In the genomic region with DNA sequence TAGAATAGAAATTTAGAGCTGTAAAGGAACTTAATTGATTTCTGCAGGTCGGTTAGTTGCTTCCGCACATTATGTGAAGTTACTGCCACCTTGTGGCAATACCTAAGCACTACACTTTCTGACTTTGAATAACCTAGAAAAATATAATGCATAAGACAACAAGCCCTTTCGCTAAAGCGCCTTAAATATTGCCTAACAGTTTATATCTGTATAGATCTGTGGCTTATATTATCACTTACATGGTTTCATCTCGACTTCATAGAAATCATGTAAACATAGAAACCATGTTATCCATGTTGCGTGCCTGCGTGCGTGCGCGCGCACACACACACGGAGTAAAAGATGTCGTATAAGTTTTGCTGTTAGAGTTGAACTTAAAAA, we compare ENCODE assay signal across 8 cellular contexts.
DNase-seq lines count a peak whose midpoint lies in the region; TF ChIP-seq lines count a peak whose summit lies in the region.

No MANE protein-coding gene starts in this region.

- H3K9me3 ChIP-seq in HUES6 (ENCODE audit: control insufficient read depth, insufficient read depth, low read depth, low read length): no peaks in the 10 kb centered on the region
- H3K9me3 ChIP-seq in iPS DF 6.9 (ENCODE audit: control insufficient read depth, insufficient read depth, low read length): no peaks in the 10 kb centered on the region

- peak in 4 of 6 experiments; percentile 5 to 77 (median 46) for DNase-seq in stimulated activated naive CD4-positive, alpha-beta T cell (lab: John Stamatoyannopoulos, UW)
- DNase-seq in stimulated activated naive CD4-positive, alpha-beta T cell treated with Interleukin-2 at 50 U/mL for 16 hours (lab: John Stamatoyannopoulos, UW): no peak
- DNase-seq in OCI-M1 (lab: John Stamatoyannopoulos, UW): peak; percentile 88
- DNase-seq in astrocyte of the spinal cord (ENCODE audit: low read depth, low spot score): peak; percentile 84
- no peak for DNase-seq in iPS DF 6.9 (ENCODE audit: low read depth, low spot score)
- peak; percentile 90 for DNase-seq in retina
- DNase-seq in 8988T: no peak

- H3K4me1 ChIP-seq in HUES6 (ENCODE audit: control insufficient read depth, insufficient read depth, low read length) (peaks cover 23% of the 10 kb centered on the region), iPS DF 6.9 (ENCODE audit: control insufficient read depth, insufficient read depth, low read length) (no peaks in the 10 kb centered on the region)

- WGBS in iPS DF 6.9 (ENCODE audit: insufficient coverage, insufficient read length): no CpG with 5 or more reads among the region's 13 CpGs

- H3K9ac ChIP-seq in HUES6 (ENCODE audit: low read length): peak overlapping the region; percentile 58

- H3K36me3 ChIP-seq in HUES6 (ENCODE audit: control insufficient read depth, insufficient read depth, low read length) (no peaks in the 10 kb centered on the region), iPS DF 6.9 (ENCODE audit: control insufficient read depth, insufficient read depth, low read length) (no peaks in the 10 kb centered on the region)

- H3K4me3 ChIP-seq in HUES6 (ENCODE audit: low read depth, low read length) (peak overlapping the region; percentile 69), astrocyte of the spinal cord (ENCODE audit: low read depth, low read length) (peak overlapping the region; percentile 58), iPS DF 6.9 (ENCODE audit: low read length) (peak overlapping the region; percentile 47; the same call in 1 of the 2 replicates)

- peak; percentile 73 for TF ChIP-seq CTCF in astrocyte of the spinal cord (IDR thresholded peaks at IDR 0.05; ENCODE audit: low read depth, low read length)

- no peak overlapping the region for H3K27ac ChIP-seq in HUES6 (ENCODE audit: low read depth, low read length)
- H3K27ac ChIP-seq in iPS DF 6.9 (ENCODE audit: low read length): no peak overlapping the region

- in situ Hi-C loops in astrocyte of the spinal cord (cut with HindIII; ENCODE audit: low sequenced_read_pairs): no loop called here

- H3K27me3 ChIP-seq in HUES6 (ENCODE audit: control insufficient read depth, insufficient read depth, low read length) (no peaks in the 10 kb centered on the region; the same call in 1 of the 2 replicates), iPS DF 6.9 (ENCODE audit: control insufficient read depth, insufficient read depth, low read length) (no peaks in the 10 kb centered on the region)

Comparison
In these comparisons a context has a peak if more than half of its experiments do, and no peak if none do; other contexts are left out.
1. DNase-seq: peak in stimulated activated naive CD4-positive, alpha-beta T cell (4 of 6), OCI-M1 (single experiment), astrocyte of the spinal cord (single experiment) and retina (single experiment); none in stimulated activated naive CD4-positive, alpha-beta T cell treated with Interleukin-2 at 50 U/mL for 16 hours (single experiment), iPS DF 6.9 (single experiment) and 8988T (single experiment).
2. Peak in every context shown above with its lines, with median percentiles within 50 percentile points of each other: H3K4me3 ChIP-seq.